ENCODE assay signal across 10 cellular contexts in the genomic region with DNA sequence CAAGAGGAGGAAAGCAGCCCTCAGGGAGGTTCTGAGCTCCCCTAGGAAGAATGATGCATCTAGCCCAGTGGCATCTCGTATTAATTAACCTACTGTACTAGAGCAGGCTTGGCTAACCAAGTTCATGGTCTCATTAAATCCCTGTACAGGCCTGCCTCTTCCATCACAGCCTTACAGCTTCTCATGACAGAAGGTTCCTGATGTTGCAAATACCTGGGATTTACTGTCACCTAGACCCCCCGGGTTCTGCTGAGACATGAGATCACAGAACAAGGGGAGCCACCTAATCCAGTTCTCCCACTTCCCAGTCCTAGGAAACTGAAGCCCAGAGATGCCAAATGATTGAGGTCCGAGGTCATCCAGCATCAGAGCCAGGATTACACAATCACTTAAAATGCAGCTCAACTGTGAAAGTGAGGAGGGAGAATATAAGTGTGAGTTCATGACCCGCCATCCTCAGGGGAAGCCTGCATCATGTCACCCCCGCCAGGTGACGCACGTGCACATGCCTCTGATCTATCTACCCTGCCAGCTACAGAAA. TPM values are rescaled to one million over a fixed set of nuclear protein-coding genes. Genes with fewer than 3 reads are reported as not detected.
DNase-seq lines count a peak whose midpoint lies in the region; ATAC-seq and TF ChIP-seq lines count a peak whose summit lies in the region.
"Had no signal": no experiment of that assay in that cellular context is flagged by ENCODE, and none has a peak within 500 bp of the region (broad histone marks: within the 10 kb centered on the region; RNA-seq: fewer than 3 reads in every experiment).

No MANE protein-coding gene starts in this region.

- H3K9ac ChIP-seq in adipocyte (ENCODE audit: low read length): peak overlapping the region; percentile 39
- no peak overlapping the region for H3K9ac ChIP-seq in smooth muscle cell (ENCODE audit: low read depth)

- H3K79me2 ChIP-seq in smooth muscle cell (ENCODE audit: low read depth): peaks cover 7% of the 10 kb centered on the region

- H3K36me3 ChIP-seq in adipocyte (ENCODE audit: control insufficient read depth, insufficient read depth, low read length, severe bottlenecking) (peaks cover 95% of the 10 kb centered on the region), left ventricle myocardium inferior (peaks cover 94% of the 10 kb centered on the region), smooth muscle cell (ENCODE audit: low read depth) (peaks cover 18% of the 10 kb centered on the region)

- H3K9me3 ChIP-seq in adipocyte (ENCODE audit: control insufficient read depth, low read length) (no peaks in the 10 kb centered on the region), left ventricle myocardium inferior (replicated peaks) (no peaks in the 10 kb centered on the region), smooth muscle cell (replicated peaks; ENCODE audit: low read depth) (no peaks in the 10 kb centered on the region)

- intact Hi-C loops in left ventricle myocardium inferior (cut with micrococcal nuclease): no loop called here

- peaks cover 12% of the 10 kb centered on the region for H3F3A ChIP-seq in smooth muscle cell (ENCODE audit: low read depth)

- H3K27ac ChIP-seq in left ventricle myocardium inferior (replicated peaks) (peak overlapping the region; percentile 74), smooth muscle cell (ENCODE audit: low read depth) (peak overlapping the region; percentile 70)

- no peak for ATAC-seq in HG03025 (IDR thresholded peaks at IDR 0.05; ENCODE audit: low FRiP score, unreplicated experiment)

- H3K4me1 ChIP-seq in adipocyte (ENCODE audit: control insufficient read depth, insufficient read depth, low read length): peaks cover 34% of the 10 kb centered on the region
- peaks cover 20% of the 10 kb centered on the region for H3K4me1 ChIP-seq in left ventricle myocardium inferior
- no peaks in the 10 kb centered on the region for H3K4me1 ChIP-seq in smooth muscle cell (ENCODE audit: low read depth)

- TF ChIP-seq CTCF in left ventricle myocardium inferior (IDR thresholded peaks at IDR 0.05; ENCODE audit: borderline replicate concordance) (no peak), smooth muscle cell (IDR thresholded peaks at IDR 0.05; ENCODE audit: borderline replicate concordance, insufficient read depth, poor library complexity, severe bottlenecking) (no peak)

- no peak overlapping the region for H3K4me2 ChIP-seq in smooth muscle cell

- DNase-seq in ELF-1 (ENCODE audit: low read depth, low spot score) (peak; percentile 55), adipocyte (ENCODE audit: low read depth) (peak; percentile 95), left ventricle myocardium inferior (no peak), smooth muscle cell (lab: John Stamatoyannopoulos, UW; ENCODE audit: unreplicated experiment) (no peak), NCI-H446 (lab: John Stamatoyannopoulos, UW) (no peak), NCI-H1436 treated with DMSO at 0.1 percent for 48 hours (lab: John Stamatoyannopoulos, UW) (no peak), SIG-M5 (lab: John Stamatoyannopoulos, UW) (no peak)
- DNase-seq: activated B cell treated with CpG ODN at 0.5 μM for 24 hours, NCI-H748 treated with DMSO at 0.1 percent for 48 hours had no signal

- H3K27me3 ChIP-seq in adipocyte (replicated peaks; ENCODE audit: control insufficient read depth, insufficient read depth, low read length) (no peaks in the 10 kb centered on the region), left ventricle myocardium inferior (ENCODE audit: low read depth) (no peaks in the 10 kb centered on the region), smooth muscle cell (ENCODE audit: low read depth) (no peaks in the 10 kb centered on the region)

- no peak overlapping the region for H2AFZ ChIP-seq in smooth muscle cell (ENCODE audit: low read depth)

- H3K4me3 ChIP-seq in adipocyte (ENCODE audit: low read length) (no peak overlapping the region), left ventricle myocardium inferior (no peak overlapping the region), smooth muscle cell (no peak overlapping the region)

- WGBS in smooth muscle cell (ENCODE audit: low lambda C conversion rate): 59% methylated on average over 7 of the region's 7 CpGs

- peaks cover 80% of the 10 kb centered on the region for H4K20me1 ChIP-seq in smooth muscle cell (ENCODE audit: low read depth)

RNA-seq across cellular contexts. Expression of gene ACLY, which starts 23.9 kb away (rescaled TPM):
- 23.5 TPM for total RNA-seq in left ventricle myocardium inferior
- 188 and 217 TPM in 2 replicates for total RNA-seq in smooth muscle cell
- polyA plus RNA-seq in smooth muscle cell: 119 and 172 TPM in 2 replicates

RNA-seq across cellular contexts. Expression of gene KLHL11, which starts 29.6 kb away (rescaled TPM):
- total RNA-seq in left ventricle myocardium inferior (3.5 TPM), smooth muscle cell (23.8 and 29.2 TPM in 2 replicates)
- 7.9 and 10.0 TPM in 2 replicates for polyA plus RNA-seq in smooth muscle cell

RNA-seq across cellular contexts. Expression of gene ODAD4, which starts 35.6 kb away (rescaled TPM):
- 1.3 TPM for total RNA-seq in left ventricle myocardium inferior
- 1.5 and 1.7 TPM in 2 replicates for total RNA-seq in smooth muscle cell
- 3.2 and 3.9 TPM in 2 replicates for polyA plus RNA-seq in smooth muscle cell

RNA-seq across cellular contexts. Expression of gene KLHL10, which starts 57.2 kb away (rescaled TPM):
- not detected for total RNA-seq in left ventricle myocardium inferior
- total RNA-seq in smooth muscle cell: not detected in 2 replicates
- not detected in 2 replicates for polyA plus RNA-seq in smooth muscle cell
- total RNA-seq: activated B cell treated with CpG ODN at 0.5 μM for 24 hours had no signal

RNA-seq across cellular contexts. Expression of gene NT5C3B, which starts 58.8 kb away (rescaled TPM):
- total RNA-seq in left ventricle myocardium inferior: 18.3 TPM
- 38.4 and 46.8 TPM in 2 replicates for total RNA-seq in smooth muscle cell
- 72.2 and 76.3 TPM in 2 replicates for polyA plus RNA-seq in smooth muscle cell

Comparison
In these comparisons a context has a peak if more than half of its experiments do, and no peak if none do; other contexts are left out.
1. DNase-seq: peak in ELF-1 (single experiment) and adipocyte (single experiment); none in left ventricle myocardium inferior (single experiment), smooth muscle cell (single experiment), NCI-H446 (0 of 2), NCI-H1436 treated with DMSO at 0.1 percent for 48 hours (single experiment) and SIG-M5 (single experiment).